Comparison of ENCODE assay signal across 23 cellular contexts in genomic region chr12:101777978-101778377, GRCh38. TPM values are rescaled to one million over a fixed set of nuclear protein-coding genes. Genes with fewer than 3 reads are reported as not detected.
DNase-seq lines count a peak whose midpoint lies in the region; ATAC-seq and TF ChIP-seq lines count a peak whose summit lies in the region.
"Had no signal": no experiment of that assay in that cellular context is flagged by ENCODE, and none has a peak within 500 bp of the region (broad histone marks: within the 10 kb centered on the region; RNA-seq: fewer than 3 reads in every experiment).

No MANE protein-coding gene starts in this region.

- TF ChIP-seq CTCF in dorsolateral prefrontal cortex (IDR thresholded peaks at IDR 0.05 in 54 of 56, conservative IDR thresholded peaks at IDR 0.05 in 2 of 56; ENCODE audit: low read depth in 1 of 56, partially characterized antibody in 56 of 56): no peak
- TF ChIP-seq CTCF in transverse colon (IDR thresholded peaks at IDR 0.05): no peak

- H3K36me3 ChIP-seq in transverse colon: no peaks in the 10 kb centered on the region

- in situ Hi-C loops in transverse colon (cut with MboI; ENCODE audit: low pct_ligation_motif_present in 1 of 4, low pct_unique_long_range_greater_than_20kb in 1 of 4, low sequenced_read_pairs in 3 of 4): loop anchor here in 2 of 4 donors (10.0 kb wide), 2 partner anchors 57 to 67 kb away; partner anchors contain the start of gene GNPTAB (in 1 of the 2)

- no peaks in the 10 kb centered on the region for H3K9me3 ChIP-seq in transverse colon
- H3K9me3 ChIP-seq: ascending aorta had no signal

- WGBS in transverse colon (ENCODE audit: low coverage in 1 of 2), 2 donors: 81 to 100% methylated on average over 1 to 4 of the region's 4 CpGs

- peaks cover 0 to 52% (median under 1%) of the 10 kb centered on the region in 4 donors for H3K4me1 ChIP-seq in transverse colon
- H3K4me1 ChIP-seq: ascending aorta had no signal

- TF ChIP-seq POLR2A in transverse colon (IDR thresholded peaks at IDR 0.05): no peak

- peak; percentile 68 for ATAC-seq in Right ventricle myocardium inferior
- ATAC-seq: SK-N-SH treated with all-trans-retinoic acid at 6 μM for 48 hours had no signal

- peak overlapping the region in 39 of 59 donors; percentile 21 to 85 (median 64) for H3K27ac ChIP-seq in dorsolateral prefrontal cortex
- peak overlapping the region in 3 of 4 donors; percentile 14 to 23 (median 18) for H3K27ac ChIP-seq in transverse colon
- H3K27ac ChIP-seq: epithelial cell of prostate, RWPE1 had no signal

- H3K27me3 ChIP-seq in dorsolateral prefrontal cortex (no peaks in the 10 kb centered on the region), transverse colon (no peaks in the 10 kb centered on the region)
- H3K27me3 ChIP-seq: ascending aorta had no signal

- intact Hi-C loops in Right ventricle myocardium inferior (cut with DNase I) (no loop called here), cardiac septum (cut with DNase I) (no loop called here), dorsolateral prefrontal cortex (cut with DNase I) (loop anchor here in 1 of 2 donors (5.0 to 10.0 kb wide), 2 partner anchors 54 to 373 kb away; partner anchors contain the start of genes ARL1 and GNPTAB), transverse colon (cut with DNase I; ENCODE audit: low total_unique reads) (no loop called here)

- TF ChIP-seq EP300 in transverse colon (IDR thresholded peaks at IDR 0.05; ENCODE audit: low read depth): no peak

- DNase-seq in Right ventricle myocardium inferior (ENCODE audit: missing footprints): no peak
- DNase-seq in cardiac septum (ENCODE audit: low spot score): no peak
- DNase-seq in dorsolateral prefrontal cortex: no peak
- DNase-seq in myocyte (ENCODE audit: low read depth): peak; percentile 75
- DNase-seq in transverse colon: no peak
- no peak for DNase-seq in superior temporal gyrus (ENCODE audit: extremely low spot score)
- no peak for DNase-seq in stimulated activated CD8-positive, alpha-beta memory T cell treated with anti-CD3 and anti-CD28 coated beads, Interleukin-4, amount 100 ng/mL, for 48 hours
- DNase-seq in NOMO-1 (lab: John Stamatoyannopoulos, UW; ENCODE audit: unreplicated experiment in 2 of 2): no peak
- DNase-seq: activated naive CD4-positive, alpha-beta T cell treated with anti-CD3 and anti-CD28 coated beads for 36 hours; activated T-cell treated with anti-CD3 and anti-CD28 coated beads, Interleukin-2, amount 50 U/mL, for 1 hour; central memory CD4-positive, alpha-beta T cell; H7; NCI-H1694; NCI-H526 treated with DMSO at 0.1 percent for 48 hours; retina; stimulated activated CD4-positive, alpha-beta T cell treated with anti-CD3 and anti-CD28 coated beads, Interleukin-12 subunit alpha, Interleukin-12 subunit beta, amount 100 ng/mL, for 4 hours; stimulated activated CD4-positive, alpha-beta T cell treated with anti-CD3 and anti-CD28 coated beads, Interleukin-4, amount 100 ng/mL, for 4 hours; T-helper 9 cell had no signal

- no peak overlapping the region for H3K4me3 ChIP-seq in dorsolateral prefrontal cortex
- H3K4me3 ChIP-seq in transverse colon: no peak overlapping the region
- H3K4me3 ChIP-seq: ascending aorta, lung had no signal

RNA-seq across cellular contexts. Expression of gene SYCP3, which starts 38.7 kb away (rescaled TPM):
- not detected for total RNA-seq in Right ventricle myocardium inferior
- not detected for total RNA-seq in cardiac septum
- 1 to 10 TPM in 12 of 120 experiments, under 1 TPM in 93, not detected in 15; 0.12 to 2.7 (median 0.52) TPM for total RNA-seq in dorsolateral prefrontal cortex
- 0.05 and 0.21 TPM in 2 replicates for total RNA-seq in myocyte
- polyA plus RNA-seq in myocyte (2012): 0.43 TPM
- under 1 TPM in 1 of 4 donors, not detected in 3; 0.16 TPM for total RNA-seq in transverse colon
- total RNA-seq: activated naive CD4-positive, alpha-beta T cell treated with anti-CD3 and anti-CD28 coated beads for 36 hours; ascending aorta; H7 had no signal

RNA-seq across cellular contexts. Expression of gene GNPTAB, which starts 52.8 kb away (rescaled TPM):
- total RNA-seq in Right ventricle myocardium inferior (56.2 TPM), cardiac septum (47.9 TPM), dorsolateral prefrontal cortex (100 to 1,000 TPM in 5 of 120 experiments, 10 to 100 TPM in 115; 43.8 to 111 (median 81.7) TPM), myocyte (17.7 and 33.5 TPM in 2 replicates), transverse colon (10 to 100 TPM; 24.1 to 83.0 (median 64.5) TPM)
- polyA plus RNA-seq in myocyte (2012): 17.5 TPM
